ENCODE assay signal across 13 cellular contexts in the genomic region with DNA sequence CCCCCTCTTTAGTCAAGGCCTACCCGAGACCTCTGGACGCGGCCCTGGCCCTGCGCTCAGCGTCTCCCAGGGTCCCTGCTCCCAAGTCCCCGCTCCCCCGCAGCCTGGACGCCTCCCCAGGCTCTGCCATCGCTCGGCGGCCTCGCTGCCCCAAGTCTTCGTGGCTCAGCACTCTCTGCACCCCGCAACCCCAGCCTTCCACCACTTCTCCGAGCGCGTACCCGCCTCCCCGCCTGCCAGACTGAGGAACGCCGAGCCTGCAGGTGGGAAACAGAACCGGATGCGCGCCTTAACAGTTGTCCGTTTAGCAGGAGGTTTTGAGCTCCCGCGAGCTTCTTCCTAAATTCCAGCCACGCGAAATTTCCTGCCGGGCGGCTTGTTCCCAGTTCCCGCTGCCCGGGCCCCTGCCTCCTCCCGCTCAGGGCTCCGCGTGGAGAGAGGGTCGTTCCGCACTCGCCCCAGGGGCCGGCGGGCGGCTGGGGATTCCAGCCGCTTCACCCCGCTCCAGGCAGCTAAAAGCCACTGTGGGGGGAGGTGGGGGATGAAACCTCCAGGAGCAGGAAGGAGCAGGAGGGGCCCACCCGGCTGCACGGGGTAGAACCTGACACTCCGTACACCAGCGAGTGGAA.
DNase-seq lines count a peak whose midpoint lies in the region; ATAC-seq and TF ChIP-seq lines count a peak whose summit lies in the region.
"Had no signal": no experiment of that assay in that cellular context is flagged by ENCODE, and none has a peak within 500 bp of the region (broad histone marks: within the 10 kb centered on the region; RNA-seq: fewer than 3 reads in every experiment).

No MANE protein-coding gene starts in this region.

- no peak overlapping the region for H3K27ac Mint-ChIP-seq in CD8-positive, alpha-beta T cell
- no peak overlapping the region for H3K27ac Mint-ChIP-seq in neural progenitor cell
- no peak overlapping the region for H3K27ac Mint-ChIP-seq in activated T-helper 17 cell treated with anti-CD3 and anti-CD28 coated beads, Interleukin-2, amount 50 U/mL, for 72 hours
- H3K27ac Mint-ChIP-seq: activated CD4-positive, alpha-beta T cell treated with anti-CD3 and anti-CD28 coated beads, Interleukin-2, amount 10 ng/mL, durations not matched to agents 24 days and 14 days; activated naive CD4-positive, alpha-beta T cell treated with anti-CD3 and anti-CD28 coated beads for 36 hours had no signal

- intact Hi-C loops in CD8-positive, alpha-beta T cell (cut with DNase I, micrococcal nuclease) = no loop called here

- no peaks in the 10 kb centered on the region for H3K79me2 ChIP-seq in neural progenitor cell (ENCODE audit: low read depth)

- no peaks in the 10 kb centered on the region for H3K36me3 Mint-ChIP-seq in CD8-positive, alpha-beta T cell
- H3K36me3 Mint-ChIP-seq in neural progenitor cell = no peaks in the 10 kb centered on the region
- H3K36me3 Mint-ChIP-seq in activated T-helper 17 cell treated with anti-CD3 and anti-CD28 coated beads, Interleukin-2, amount 50 U/mL, for 72 hours (ENCODE audit: low read depth) = no peaks in the 10 kb centered on the region

- no peaks in the 10 kb centered on the region for H3K9me3 Mint-ChIP-seq in CD8-positive, alpha-beta T cell
- no peaks in the 10 kb centered on the region for H3K9me3 Mint-ChIP-seq in neural progenitor cell
- H3K9me3 Mint-ChIP-seq in activated T-helper 17 cell treated with anti-CD3 and anti-CD28 coated beads, Interleukin-2, amount 50 U/mL, for 72 hours = no peaks in the 10 kb centered on the region
- H3K9me3 Mint-ChIP-seq: activated CD4-positive, alpha-beta T cell treated with anti-CD3 and anti-CD28 coated beads, Interleukin-2, amount 10 ng/mL, durations not matched to agents 24 days and 14 days; activated naive CD4-positive, alpha-beta T cell treated with anti-CD3 and anti-CD28 coated beads for 36 hours had no signal

- no peak for DNase-seq in CD8-positive, alpha-beta T cell
- DNase-seq in adipocyte (ENCODE audit: low read depth) (peak; percentile 27), neural progenitor cell (ENCODE audit: low spot score) (peak; percentile 59), amygdala (lab: John Stamatoyannopoulos, UW) (no peak), NCI-H2107 (lab: John Stamatoyannopoulos, UW) (no peak)
- DNase-seq: activated CD4-positive, alpha-beta T cell treated with anti-CD3 and anti-CD28 coated beads, Interleukin-2, amount 10 ng/mL, durations not matched to agents 24 days and 14 days; effector CD8-positive, alpha-beta T cell; stimulated activated CD4-positive, alpha-beta T cell treated with anti-CD3 and anti-CD28 coated beads, Interleukin-12 subunit alpha, Interleukin-12 subunit beta, amount 100 ng/mL, for 4 hours; SW 1271 had no signal

- H3K27ac ChIP-seq in CD8-positive, alpha-beta T cell (ENCODE audit: low read depth, low read length) = no peak overlapping the region
- H3K27ac ChIP-seq in neural progenitor cell = no peak overlapping the region

- no peaks in the 10 kb centered on the region for H3K27me3 ChIP-seq in CD8-positive, alpha-beta T cell (ENCODE audit: insufficient read depth, low read length)
- peaks cover 36% of the 10 kb centered on the region for H3K27me3 ChIP-seq in adipocyte (replicated peaks; ENCODE audit: control insufficient read depth, insufficient read depth, low read length)
- H3K27me3 ChIP-seq in neural progenitor cell = peaks cover 70% of the 10 kb centered on the region

- peaks cover 17% of the 10 kb centered on the region for H3K4me1 ChIP-seq in CD8-positive, alpha-beta T cell (ENCODE audit: insufficient read depth, low read length)
- no peaks in the 10 kb centered on the region for H3K4me1 ChIP-seq in adipocyte (ENCODE audit: control insufficient read depth, insufficient read depth, low read length)
- peaks cover 11% of the 10 kb centered on the region for H3K4me1 ChIP-seq in neural progenitor cell

- H3K9me3 ChIP-seq in CD8-positive, alpha-beta T cell (ENCODE audit: low read length) = no peaks in the 10 kb centered on the region
- no peaks in the 10 kb centered on the region for H3K9me3 ChIP-seq in adipocyte (ENCODE audit: control insufficient read depth, low read length)
- H3K9me3 ChIP-seq in neural progenitor cell (ENCODE audit: low read depth) = no peaks in the 10 kb centered on the region

- no peak for ATAC-seq in CD8-positive, alpha-beta T cell
- no peak for ATAC-seq in activated T-helper 17 cell treated with anti-CD3 and anti-CD28 coated beads, Interleukin-2, amount 50 U/mL, for 72 hours (replicated peaks)
- ATAC-seq in GM18870 (IDR thresholded peaks at IDR 0.05; ENCODE audit: unreplicated experiment) = no peak

- TF ChIP-seq CTCF in CD8-positive, alpha-beta T cell (IDR thresholded peaks at IDR 0.05) = no peak
- no peak for TF ChIP-seq CTCF in neural progenitor cell (IDR thresholded peaks at IDR 0.05)

- H2AFZ ChIP-seq in neural progenitor cell (replicated peaks) = peak overlapping the region; percentile 89

- POLR2A ChIA-PET in CD8-positive, alpha-beta T cell (lab: Charles Lee) = interaction anchor here (0.6 kb wide), 1 partner anchor 1510 kb away, joined by 3 read pairs; no protein-coding TSS in a partner anchor

- H3F3A ChIP-seq in neural progenitor cell (ENCODE audit: low read depth) = no peaks in the 10 kb centered on the region

- no peaks in the 10 kb centered on the region for H4K20me1 ChIP-seq in neural progenitor cell (ENCODE audit: low read depth)

- peak overlapping the region; percentile 97 for H3K4me2 ChIP-seq in neural progenitor cell

- H3K4me3 Mint-ChIP-seq in CD8-positive, alpha-beta T cell = peak overlapping the region; percentile 46
- H3K4me3 Mint-ChIP-seq in neural progenitor cell = peak overlapping the region; percentile 69
- no peak overlapping the region for H3K4me3 Mint-ChIP-seq in activated T-helper 17 cell treated with anti-CD3 and anti-CD28 coated beads, Interleukin-2, amount 50 U/mL, for 72 hours
- H3K4me3 Mint-ChIP-seq: activated CD4-positive, alpha-beta T cell treated with anti-CD3 and anti-CD28 coated beads, Interleukin-2, amount 10 ng/mL, durations not matched to agents 24 days and 14 days; activated naive CD4-positive, alpha-beta T cell treated with anti-CD3 and anti-CD28 coated beads for 36 hours had no signal

- no peak overlapping the region for H3K4me3 ChIP-seq in CD8-positive, alpha-beta T cell (ENCODE audit: low read depth, low read length)
- H3K4me3 ChIP-seq in adipocyte (ENCODE audit: low read length) = no peak overlapping the region
- peak overlapping the region; percentile 30 for H3K4me3 ChIP-seq in iPS-11a (ENCODE audit: low read depth, low read length)
- H3K4me3 ChIP-seq in neural progenitor cell = peak overlapping the region; percentile 46

- peaks cover 15% of the 10 kb centered on the region for H3K4me1 Mint-ChIP-seq in CD8-positive, alpha-beta T cell (ENCODE audit: low read depth)
- H3K4me1 Mint-ChIP-seq in neural progenitor cell = peaks cover 20% of the 10 kb centered on the region
- H3K4me1 Mint-ChIP-seq in activated T-helper 17 cell treated with anti-CD3 and anti-CD28 coated beads, Interleukin-2, amount 50 U/mL, for 72 hours = peaks cover 3% of the 10 kb centered on the region

- no peak overlapping the region for H3K9ac ChIP-seq in adipocyte (ENCODE audit: low read length)
- no peak overlapping the region for H3K9ac ChIP-seq in neural progenitor cell

- CTCF ChIA-PET in CD8-positive, alpha-beta T cell (lab: Charles Lee) = no interaction called here

- no peaks in the 10 kb centered on the region for H3K36me3 ChIP-seq in CD8-positive, alpha-beta T cell (ENCODE audit: insufficient read depth, low read length)
- H3K36me3 ChIP-seq in adipocyte (ENCODE audit: control insufficient read depth, insufficient read depth, low read length, severe bottlenecking) = no peaks in the 10 kb centered on the region
- H3K36me3 ChIP-seq in neural progenitor cell = no peaks in the 10 kb centered on the region

- peaks cover 6% of the 10 kb centered on the region for H3K27me3 Mint-ChIP-seq in CD8-positive, alpha-beta T cell (ENCODE audit: low read depth)
- peaks cover 20% of the 10 kb centered on the region for H3K27me3 Mint-ChIP-seq in neural progenitor cell (ENCODE audit: insufficient read depth, low read depth)
- H3K27me3 Mint-ChIP-seq in activated T-helper 17 cell treated with anti-CD3 and anti-CD28 coated beads, Interleukin-2, amount 50 U/mL, for 72 hours = peaks cover 19% of the 10 kb centered on the region

Comparison
In these comparisons a context has a peak if more than half of its experiments do, and no peak if none do; other contexts are left out.
1. DNase-seq: peak in adipocyte (single experiment) and neural progenitor cell (single experiment); none in CD8-positive, alpha-beta T cell (0 of 7), amygdala (0 of 56) and NCI-H2107 (single experiment).
2. H3K4me3 ChIP-seq: peak in iPS-11a (single experiment) and neural progenitor cell (single experiment); none in CD8-positive, alpha-beta T cell (single experiment) and adipocyte (single experiment).